In the genomic region with DNA sequence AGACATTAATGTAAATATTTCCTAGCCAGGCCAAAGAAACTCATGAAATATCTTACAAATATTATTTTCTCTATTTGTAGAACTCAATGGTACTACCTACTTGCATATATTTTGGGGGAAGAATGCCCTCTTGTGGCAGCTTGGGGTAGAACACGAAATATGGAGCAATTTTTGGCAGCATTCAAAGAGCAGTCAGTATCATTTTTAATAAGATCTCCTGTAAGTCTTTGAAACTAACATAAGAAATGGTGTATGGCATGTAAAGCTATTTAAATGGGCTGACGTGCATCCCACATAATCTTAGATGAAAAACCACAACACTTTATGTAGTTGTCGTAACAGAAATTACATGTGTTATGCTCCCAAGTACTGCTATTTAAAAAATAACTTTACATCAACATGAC, we compare ENCODE assay signal across 8 cellular contexts.
DNase-seq lines count a peak whose midpoint lies in the region; ATAC-seq and TF ChIP-seq lines count a peak whose summit lies in the region.

No MANE protein-coding gene starts in this region.

- DNase-seq in GM10266 (ENCODE audit: extremely low spot score) (peak; percentile 49), Peyer's patch (peak in 2 of 3 donors; percentile 53 to 87), fibroblast of villous mesenchyme (ENCODE audit: low read depth) (peak; percentile 70), psoas muscle (no peak), posterior vena cava (ENCODE audit: low spot score) (no peak)
- DNase-seq in activated T-helper 1 cell treated with anti-CD3 and anti-CD28 coated beads, Interleukin-12 subunit alpha, Interleukin-12 subunit beta, Interleukin-2, Interleukin-4 antibody, amounts not matched to agents 30 ng/mL and 10 ng/mL and 1 ng/mL, durations not matched to agents 14 hours and 24 hours and 36 hours (ENCODE audit: low spot score), result peak; percentile 35

- H3K27ac ChIP-seq in 22Rv1 (no peak overlapping the region), Peyer's patch (no peak overlapping the region), psoas muscle (no peak overlapping the region)

- peaks cover 7% of the 10 kb centered on the region for H3K4me1 Mint-ChIP-seq in activated T-helper 1 cell treated with anti-CD3 and anti-CD28 coated beads, Interleukin-12 subunit alpha, Interleukin-12 subunit beta, Interleukin-2, Interleukin-4 antibody, amounts not matched to agents 30 ng/mL and 10 ng/mL and 1 ng/mL, durations not matched to agents 14 hours and 24 hours and 36 hours (ENCODE audit: low read depth)

- ATAC-seq in HG03175 (IDR thresholded peaks at IDR 0.05; ENCODE audit: unreplicated experiment), result peak; percentile 75
- peak in 1 of 4 donors; percentile 69 for ATAC-seq in psoas muscle

- H3K27me3 Mint-ChIP-seq in activated T-helper 1 cell treated with anti-CD3 and anti-CD28 coated beads, Interleukin-12 subunit alpha, Interleukin-12 subunit beta, Interleukin-2, Interleukin-4 antibody, amounts not matched to agents 30 ng/mL and 10 ng/mL and 1 ng/mL, durations not matched to agents 14 hours and 24 hours and 36 hours (ENCODE audit: insufficient read depth), result no peaks in the 10 kb centered on the region

- peak; percentile 89 for TF ChIP-seq CTCF in 22Rv1 (IDR thresholded peaks at IDR 0.05)
- peak; percentile 82 for TF ChIP-seq CTCF in GM10266 (IDR thresholded peaks at IDR 0.05; ENCODE audit: control insufficient read depth, insufficient read depth, low read depth, missing control alignments)
- peak; percentile 65 to 85 (median 80) for TF ChIP-seq CTCF in Peyer's patch (IDR thresholded peaks at IDR 0.05)
- peak; percentile 82 for TF ChIP-seq CTCF in fibroblast of villous mesenchyme (IDR thresholded peaks at IDR 0.05; ENCODE audit: insufficient read depth, low read depth, low read length)
- TF ChIP-seq CTCF in psoas muscle (IDR thresholded peaks at IDR 0.05), result peak; percentile 73

- H3K36me3 ChIP-seq in Peyer's patch, result peaks cover 0 to 12% (median 0%) of the 10 kb centered on the region in 3 donors
- no peaks in the 10 kb centered on the region for H3K36me3 ChIP-seq in psoas muscle (ENCODE audit: insufficient read depth in 1 of 2, low read depth in 1 of 2)

- H3K27me3 ChIP-seq in Peyer's patch, result no peaks in the 10 kb centered on the region
- no peaks in the 10 kb centered on the region for H3K27me3 ChIP-seq in psoas muscle (ENCODE audit: insufficient read depth in 3 of 3, low read length in 2 of 3)

- peaks cover 47% of the 10 kb centered on the region for H3K36me3 Mint-ChIP-seq in activated T-helper 1 cell treated with anti-CD3 and anti-CD28 coated beads, Interleukin-12 subunit alpha, Interleukin-12 subunit beta, Interleukin-2, Interleukin-4 antibody, amounts not matched to agents 30 ng/mL and 10 ng/mL and 1 ng/mL, durations not matched to agents 14 hours and 24 hours and 36 hours (ENCODE audit: low read depth)

- H3K4me3 ChIP-seq in Peyer's patch, result no peak overlapping the region
- H3K4me3 ChIP-seq in fibroblast of villous mesenchyme (ENCODE audit: low read depth, low read length), result no peak overlapping the region
- H3K4me3 ChIP-seq in psoas muscle, result no peak overlapping the region

- H3K9me3 ChIP-seq in Peyer's patch, result no peaks in the 10 kb centered on the region
- H3K9me3 ChIP-seq in psoas muscle, result no peaks in the 10 kb centered on the region

- H3K4me1 ChIP-seq in Peyer's patch (peaks cover 0 to 14% (median 0%) of the 10 kb centered on the region in 4 donors), psoas muscle (no peaks in the 10 kb centered on the region)

- 36 to 39% (median 39%) methylated on average over 3 of the region's 3 CpGs for WGBS in psoas muscle, 3 donors

- intact Hi-C loops in activated T-helper 1 cell treated with anti-CD3 and anti-CD28 coated beads, Interleukin-12 subunit alpha, Interleukin-12 subunit beta, Interleukin-2, Interleukin-4 antibody, amounts not matched to agents 30 ng/mL and 10 ng/mL and 1 ng/mL, durations not matched to agents 14 hours and 24 hours and 36 hours (cut with micrococcal nuclease), result loop anchor here (1.0 to 2.0 kb wide), 3 partner anchors 128 to 421 kb away; a partner anchor contains a TSS
- intact Hi-C loops in psoas muscle (cut with DNase I), result loop anchor here (5.0 to 10.0 kb wide), 2 partner anchors 421 to 424 kb away; no protein-coding TSS in a partner anchor
- intact Hi-C loops in posterior vena cava (cut with DNase I), result loop anchor here in 1 of 2 donors (10.0 kb wide), 1 partner anchor 226 kb away; no protein-coding TSS in a partner anchor

- no peak for TF ChIP-seq POLR2A in Peyer's patch (IDR thresholded peaks at IDR 0.05)

- H3K27ac Mint-ChIP-seq in activated T-helper 1 cell treated with anti-CD3 and anti-CD28 coated beads, Interleukin-12 subunit alpha, Interleukin-12 subunit beta, Interleukin-2, Interleukin-4 antibody, amounts not matched to agents 30 ng/mL and 10 ng/mL and 1 ng/mL, durations not matched to agents 14 hours and 24 hours and 36 hours, result no peak overlapping the region

- no peaks in the 10 kb centered on the region for H3K9me3 Mint-ChIP-seq in activated T-helper 1 cell treated with anti-CD3 and anti-CD28 coated beads, Interleukin-12 subunit alpha, Interleukin-12 subunit beta, Interleukin-2, Interleukin-4 antibody, amounts not matched to agents 30 ng/mL and 10 ng/mL and 1 ng/mL, durations not matched to agents 14 hours and 24 hours and 36 hours

- no peak overlapping the region for H3K4me3 Mint-ChIP-seq in activated T-helper 1 cell treated with anti-CD3 and anti-CD28 coated beads, Interleukin-12 subunit alpha, Interleukin-12 subunit beta, Interleukin-2, Interleukin-4 antibody, amounts not matched to agents 30 ng/mL and 10 ng/mL and 1 ng/mL, durations not matched to agents 14 hours and 24 hours and 36 hours

Comparison
In these comparisons a context has a peak if more than half of its experiments do, and no peak if none do; other contexts are left out.
1. DNase-seq: peak in GM10266 (single experiment), Peyer's patch (2 of 3), activated T-helper 1 cell treated with anti-CD3 and anti-CD28 coated beads, Interleukin-12 subunit alpha, Interleukin-12 subunit beta, Interleukin-2, Interleukin-4 antibody, amounts not matched to agents 30 ng/mL and 10 ng/mL and 1 ng/mL, durations not matched to agents 14 hours and 24 hours and 36 hours (single experiment) and fibroblast of villous mesenchyme (single experiment); none in psoas muscle (0 of 2) and posterior vena cava (single experiment).
2. Peak in every context shown above with its lines, with median percentiles within 50 percentile points of each other: CTCF ChIP-seq.